8 cellular contexts compared by ENCODE assay signal in genomic region chr2:36966370-36967235, GRCh38. TPM values are rescaled to one million over a fixed set of nuclear protein-coding genes. Genes with fewer than 3 reads are reported as not detected.
A peak's percentile ranks its signal among the peaks of the same experiment; 100 is the strongest.
DNase-seq lines count a peak whose midpoint lies in the region; ATAC-seq, FAIRE-seq and TF ChIP-seq lines count a peak whose summit lies in the region.

Gene STRN (minus strand): TSS chr2:36966536. CDS start chr2:36966463, 73 bp downstream.

- dilution Hi-C loops in keratinocyte (cut with MboI; ENCODE audit: extremely low pct_ligation_motif_present, low sequenced_read_pairs): no loop called here

- no peaks in the 10 kb centered on the region for H4K20me1 ChIP-seq in keratinocyte (ENCODE audit: control insufficient read depth, extremely low read depth, insufficient read depth, low read length)

- H3K4me3 ChIP-seq in AG10803 (ENCODE audit: low read length) (peak within 1 kb of the TSS; percentile 91), keratinocyte (ENCODE audit: control insufficient read depth in 2 of 3, extremely low read depth in 1 of 3, insufficient read depth in 2 of 3, low read depth in 1 of 3, low read length in 3 of 3) (peak within 1 kb of the TSS; percentile 80 to 100 (median 94))

- H3K9me1 ChIP-seq in keratinocyte (ENCODE audit: control insufficient read depth, extremely low read depth, insufficient read depth, low read length): no peaks in the 10 kb centered on the region

- H3K27me3 ChIP-seq in keratinocyte (ENCODE audit: control insufficient read depth, extremely low read depth, insufficient read depth, low read length): no peaks in the 10 kb centered on the region

- TF ChIP-seq CTCF in AG10803 (conservative IDR thresholded peaks at IDR 0.05; ENCODE audit: low read length) (no peak), keratinocyte (optimal IDR thresholded peaks at IDR 0.05 in 1 of 3, IDR thresholded peaks at IDR 0.05 in 1 of 3, conservative IDR thresholded peaks at IDR 0.05 in 1 of 3; ENCODE audit: extremely low read depth in 1 of 3, insufficient read depth in 2 of 3, low read length in 3 of 3) (no peak)

- peak within 1 kb of the TSS; percentile 97 for H2AFZ ChIP-seq in keratinocyte (ENCODE audit: control insufficient read depth, low read length)

- no peaks in the 10 kb centered on the region for H3K9me3 ChIP-seq in keratinocyte (ENCODE audit: control insufficient read depth, low read depth, low read length)

- H3K27ac ChIP-seq in keratinocyte (ENCODE audit: control insufficient read depth, insufficient read depth, low read length): peak within 1 kb of the TSS; percentile 91

- H3K79me2 ChIP-seq in keratinocyte (ENCODE audit: control insufficient read depth, insufficient read depth, low read length): peaks cover 43% of the 10 kb centered on the region

- ATAC-seq in GM19043 (IDR thresholded peaks at IDR 0.05; ENCODE audit: low read depth, unreplicated experiment) (peak; percentile 97), HG03354 (IDR thresholded peaks at IDR 0.05; ENCODE audit: poor library complexity, severe bottlenecking, unreplicated experiment) (peak; percentile 98)

- peak within 1 kb of the TSS; percentile 94 for H3K9ac ChIP-seq in keratinocyte (ENCODE audit: control insufficient read depth, extremely low read depth, insufficient read depth, low read length)

- DNase-seq in AG10803 (ENCODE audit: low read depth) (peak; percentile 96), NCI-H446 (lab: John Stamatoyannopoulos, UW) (peak; percentile 83 to 97), keratinocyte (ENCODE audit: low read depth, low spot score) (peak; percentile 67)
- peak; percentile 91 for DNase-seq in activated CD4-positive, CD25-positive, alpha-beta regulatory T cell treated with anti-CD3 and anti-CD28 coated beads, Interleukin-2, amount 50 U/mL, for 16 hours (ENCODE audit: low read depth, low spot score)
- DNase-seq in central memory CD4-positive, alpha-beta T cell: peak; percentile 99
- peak; percentile 91 to 97 (median 94) for DNase-seq in stimulated activated CD4-positive, alpha-beta T cell treated with anti-CD3 and anti-CD28 coated beads, Interleukin-12 subunit alpha, Interleukin-12 subunit beta, amount 100 ng/mL, for 48 hours (ENCODE audit: low read depth in 2 of 3, low spot score in 1 of 3)

- FAIRE-seq in keratinocyte (lab: Jason Lieb, UNC): no peak

- no peaks in the 10 kb centered on the region for H3K36me3 ChIP-seq in keratinocyte (ENCODE audit: control insufficient read depth in 2 of 2, extremely low read depth in 1 of 2, insufficient read depth in 2 of 2, low read length in 2 of 2)

- peak within 1 kb of the TSS; percentile 98 for H3K4me2 ChIP-seq in keratinocyte (ENCODE audit: control insufficient read depth, extremely low read depth, insufficient read depth, low read depth, low read length)

- peaks cover 32% of the 10 kb centered on the region for H3K4me1 ChIP-seq in keratinocyte (ENCODE audit: control insufficient read depth, extremely low read depth, insufficient read depth, low read length)

RNA-seq across cellular contexts. Expression of gene STRN, which starts in this region (rescaled TPM):
- polyA plus RNA-seq in keratinocyte: 16.3 to 29.3 TPM (median 22.5 TPM) in 3 replicates
- polyA plus RNA-seq in keratinocyte (2011; ENCODE audit: low read depth): 37.7 TPM
- 9.2 and 22.2 TPM in 2 replicates for polyA plus RNA-seq in keratinocyte (2011; cell fraction: cytosol; rRNA removed)
- 20.5 and 22.3 TPM in 2 replicates for polyA plus RNA-seq in keratinocyte (2011; cell fraction: nucleus; rRNA removed)
- polyA plus RNA-seq in keratinocyte (2012; ENCODE audit: low replicate concordance): 15.5 and 19.5 TPM in 2 replicates
- polyA minus RNA-seq in keratinocyte: 15.5 to 54.1 TPM (median 36.8 TPM) in 3 replicates
- 14.6 TPM for polyA minus RNA-seq in keratinocyte (2011; cell fraction: cytosol; rRNA and poly(A)+ RNA removed)
- 18.1 and 40.1 TPM in 2 replicates for polyA minus RNA-seq in keratinocyte (2011; cell fraction: nucleus; rRNA and poly(A)+ RNA removed)

Comparison
In these comparisons a context has a peak if more than half of its experiments do, and no peak if none do; other contexts are left out.
1. Peak in every context shown above with its lines: DNase-seq, ATAC-seq, H3K4me3 ChIP-seq and H3K27ac ChIP-seq.